In the genomic region with DNA sequence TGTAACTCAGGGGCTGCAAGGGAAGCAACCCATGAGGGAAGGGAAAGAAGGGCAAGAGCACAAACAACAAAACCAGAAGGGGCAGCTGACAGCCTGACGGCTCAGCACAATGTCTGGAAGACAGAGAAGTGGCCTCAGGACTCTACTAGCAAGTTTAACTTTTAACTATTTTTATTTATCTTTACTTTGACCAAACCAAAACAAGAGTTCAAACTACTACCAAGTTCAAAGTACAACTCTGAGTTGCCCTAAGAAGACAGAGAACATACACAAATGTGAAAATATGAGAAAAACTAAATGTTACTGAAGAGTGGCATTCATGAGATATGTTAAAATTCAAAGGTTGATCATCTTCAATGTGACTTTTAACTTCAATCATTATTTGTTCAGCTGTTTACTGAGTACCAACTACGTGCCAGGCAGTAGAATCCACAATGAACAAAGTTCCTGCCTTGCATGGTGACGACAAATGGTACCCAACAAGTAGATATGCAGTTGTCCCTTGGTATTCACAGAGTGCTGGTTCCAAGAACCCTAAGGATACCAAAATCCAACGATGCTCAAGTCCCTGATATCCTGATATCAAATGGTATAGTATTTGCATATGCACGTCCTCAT, we compare ENCODE assay signal across 14 cellular contexts.
"Had no signal": no experiment of that assay in that cellular context is flagged by ENCODE, and none has a peak within 500 bp of the region (broad histone marks: within the 10 kb centered on the region; RNA-seq: fewer than 3 reads in every experiment).

No MANE protein-coding gene starts in this region.

- H3K36me3 ChIP-seq: thyroid gland had no signal

- DNase-seq: activated CD4-positive, alpha-beta T cell treated with anti-CD3 and anti-CD28 coated beads, Interleukin-2, amount 50 U/mL, for 4 hours; activated CD4-positive, CD25-positive, alpha-beta regulatory T cell treated with anti-CD3 and anti-CD28 coated beads, Interleukin-2, amount 50 U/mL, for 72 hours; activated CD8-positive, alpha-beta memory T cell treated with anti-CD3 and anti-CD28 coated beads, Interleukin-2, amount 10 ng/mL, durations not matched to agents 7 days and 5 days; activated effector memory CD4-positive, alpha-beta T cell treated with anti-CD3 and anti-CD28 coated beads, Interleukin-2, amount 50 U/mL, for 16 hours; activated T-cell treated with anti-CD3 and anti-CD28 coated beads, Interleukin-2, amount 50 U/mL, for 24 hours; central memory CD4-positive, alpha-beta T cell; effector memory CD8-positive, alpha-beta T cell; hypothalamus; stimulated activated CD4-positive, alpha-beta T cell treated with anti-CD3 and anti-CD28 coated beads, Interleukin-4, amount 100 ng/mL, for 4 hours; thyroid gland had no signal

- H3K27me3 ChIP-seq: gastroesophageal sphincter, thyroid gland, vagina had no signal

- ATAC-seq: activated CD8-positive, alpha-beta memory T cell treated with anti-CD3 and anti-CD28 coated beads, Interleukin-2, amount 10 ng/mL, durations not matched to agents 7 days and 5 days; effector memory CD8-positive, alpha-beta T cell; gastroesophageal sphincter; natural killer cell treated with Interleukin-12 subunit alpha and Interleukin-12 subunit beta and Interleukin-15 and Interleukin-18, amount 100 ng/mL, for 72 hours had no signal

- H3K4me3 Mint-ChIP-seq: activated CD8-positive, alpha-beta memory T cell treated with anti-CD3 and anti-CD28 coated beads, Interleukin-2, amount 10 ng/mL, durations not matched to agents 7 days and 5 days; activated T-cell treated with anti-CD3 and anti-CD28 coated beads, Interleukin-2, amount 50 U/mL, for 24 hours; dendritic cell treated with granulocyte-macrophage colony-stimulating factor and Interleukin-4, amounts not matched to agents 40 ng/mL and 50 ng/mL, for 4 days; effector memory CD8-positive, alpha-beta T cell; natural killer cell treated with Interleukin-12 subunit alpha and Interleukin-12 subunit beta and Interleukin-15 and Interleukin-18, amount 100 ng/mL, for 72 hours had no signal

- H3K27ac Mint-ChIP-seq: activated CD8-positive, alpha-beta memory T cell treated with anti-CD3 and anti-CD28 coated beads, Interleukin-2, amount 10 ng/mL, durations not matched to agents 7 days and 5 days; activated T-cell treated with anti-CD3 and anti-CD28 coated beads, Interleukin-2, amount 50 U/mL, for 24 hours; dendritic cell treated with granulocyte-macrophage colony-stimulating factor and Interleukin-4, amounts not matched to agents 40 ng/mL and 50 ng/mL, for 4 days had no signal

- H3K9me3 ChIP-seq: gastroesophageal sphincter, thyroid gland, vagina had no signal

- H3K4me3 ChIP-seq: gastroesophageal sphincter, thyroid gland, vagina had no signal

- H3K9me3 Mint-ChIP-seq: activated T-cell treated with anti-CD3 and anti-CD28 coated beads, Interleukin-2, amount 50 U/mL, for 24 hours; dendritic cell treated with granulocyte-macrophage colony-stimulating factor and Interleukin-4, amounts not matched to agents 40 ng/mL and 50 ng/mL, for 4 days; effector memory CD8-positive, alpha-beta T cell; natural killer cell treated with Interleukin-12 subunit alpha and Interleukin-12 subunit beta and Interleukin-15 and Interleukin-18, amount 100 ng/mL, for 72 hours had no signal

- H3K27me3 Mint-ChIP-seq: activated CD8-positive, alpha-beta memory T cell treated with anti-CD3 and anti-CD28 coated beads, Interleukin-2, amount 10 ng/mL, durations not matched to agents 7 days and 5 days; activated T-cell treated with anti-CD3 and anti-CD28 coated beads, Interleukin-2, amount 50 U/mL, for 24 hours; dendritic cell treated with granulocyte-macrophage colony-stimulating factor and Interleukin-4, amounts not matched to agents 40 ng/mL and 50 ng/mL, for 4 days; effector memory CD8-positive, alpha-beta T cell; natural killer cell treated with Interleukin-12 subunit alpha and Interleukin-12 subunit beta and Interleukin-15 and Interleukin-18, amount 100 ng/mL, for 72 hours had no signal

- H3K27ac ChIP-seq: gastroesophageal sphincter, vagina had no signal
